ENCODE assay signal across 8 cellular contexts in the genomic region with DNA sequence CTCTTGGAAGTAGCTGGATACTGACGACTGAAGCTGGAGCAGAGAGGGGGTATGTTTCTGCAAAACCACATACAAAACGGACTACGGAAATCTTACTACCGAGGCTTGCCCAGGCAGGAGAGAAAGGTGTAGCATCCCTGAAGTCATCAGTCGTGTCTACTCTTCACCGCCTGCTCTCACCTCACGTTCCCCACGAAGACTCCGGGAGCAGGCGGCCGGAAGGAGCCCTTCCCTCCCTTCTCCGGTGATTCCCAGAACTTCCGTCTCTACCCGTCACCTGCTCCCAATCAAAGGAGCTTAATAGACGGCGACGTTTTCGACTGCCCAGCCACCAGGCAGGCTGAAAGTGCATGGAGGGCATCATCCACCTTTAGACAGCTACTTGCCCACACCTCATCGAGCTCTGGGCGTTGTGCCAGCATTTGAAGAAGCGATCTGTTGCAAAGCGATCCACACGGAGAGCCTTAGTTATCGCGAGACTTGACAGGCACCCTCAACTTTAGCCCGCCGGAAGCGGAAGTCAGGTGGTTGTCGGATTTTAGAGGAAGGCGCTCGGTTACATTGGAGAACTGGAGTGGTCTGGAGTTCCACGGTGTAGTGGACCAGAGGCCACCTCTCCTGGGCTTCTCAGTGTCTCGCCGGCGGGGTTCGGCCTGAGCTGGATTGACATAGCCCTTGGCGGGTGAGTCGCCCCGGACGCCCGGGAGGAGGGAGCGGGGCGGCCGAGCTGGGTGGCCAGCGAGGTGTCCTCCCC. TPM values are rescaled to one million over a fixed set of nuclear protein-coding genes. Genes with fewer than 3 reads are reported as not detected.
DNase-seq lines count a peak whose midpoint lies in the region; ATAC-seq and TF ChIP-seq lines count a peak whose summit lies in the region.

Gene RAMAC (plus strand): TSS at position 523 of the 754 bp plus-strand sequence. CDS start 2,809 bp downstream, outside the sequence.

- no peaks in the 10 kb centered on the region for H3K9me3 Mint-ChIP-seq in activated B cell treated with CpG ODN at 0.5 μM for 24 hours
- H3K9me3 Mint-ChIP-seq in central memory CD8-positive, alpha-beta T cell = no peaks in the 10 kb centered on the region

- peak within 1 kb of the TSS; percentile 99 for H3K4me3 Mint-ChIP-seq in activated B cell treated with CpG ODN at 0.5 μM for 24 hours
- peak within 1 kb of the TSS; percentile 99 for H3K4me3 Mint-ChIP-seq in central memory CD8-positive, alpha-beta T cell

- H3K4me1 Mint-ChIP-seq in activated B cell treated with CpG ODN at 0.5 μM for 24 hours = peaks cover 23% of the 10 kb centered on the region
- peaks cover 23% of the 10 kb centered on the region for H3K4me1 Mint-ChIP-seq in central memory CD8-positive, alpha-beta T cell

- no peak for TF ChIP-seq CTCF in activated B cell treated with CpG ODN at 0.5 μM for 24 hours (IDR thresholded peaks at IDR 0.05)

- H3K27me3 Mint-ChIP-seq in activated B cell treated with CpG ODN at 0.5 μM for 24 hours = no peaks in the 10 kb centered on the region
- no peaks in the 10 kb centered on the region for H3K27me3 Mint-ChIP-seq in central memory CD8-positive, alpha-beta T cell

- DNase-seq in AG08395 (ENCODE audit: low spot score) (peak; percentile 92), NCI-H226 (peak; percentile 97), activated B cell treated with CpG ODN at 0.5 μM for 24 hours (peak; percentile 79), iris pigment epithelial cell (ENCODE audit: low read depth) (peak; percentile 96)
- peak; percentile 81 to 86 for DNase-seq in central memory CD8-positive, alpha-beta T cell (ENCODE audit: low spot score in 2 of 2)
- DNase-seq in stimulated activated CD4-positive, alpha-beta T cell treated with anti-CD3 and anti-CD28 coated beads, Interleukin-12 subunit alpha, Interleukin-12 subunit beta, amount 100 ng/mL, for 24 hours (ENCODE audit: low read depth in 2 of 2) = peak; percentile 85 to 89

- ATAC-seq in GM18909 (IDR thresholded peaks at IDR 0.05; ENCODE audit: poor library complexity, unreplicated experiment) (peak; percentile 95), HG03175 (IDR thresholded peaks at IDR 0.05; ENCODE audit: unreplicated experiment) (peak; percentile 97), activated B cell treated with CpG ODN at 0.5 μM for 24 hours (ENCODE audit: low read depth) (peak; percentile 95)
- ATAC-seq in central memory CD8-positive, alpha-beta T cell (replicated peaks; ENCODE audit: extremely low read depth, poor library complexity, severe bottlenecking) = peak; percentile 91

- peaks cover 39% of the 10 kb centered on the region for H3K36me3 Mint-ChIP-seq in activated B cell treated with CpG ODN at 0.5 μM for 24 hours (ENCODE audit: low read depth)
- peaks cover 34% of the 10 kb centered on the region for H3K36me3 Mint-ChIP-seq in central memory CD8-positive, alpha-beta T cell (ENCODE audit: insufficient read depth)

- H3K27ac Mint-ChIP-seq in activated B cell treated with CpG ODN at 0.5 μM for 24 hours = peak within 1 kb of the TSS; percentile 92
- peak within 1 kb of the TSS; percentile 89 for H3K27ac Mint-ChIP-seq in central memory CD8-positive, alpha-beta T cell (ENCODE audit: low read depth)

- CTCF ChIA-PET in activated B cell treated with CpG ODN at 0.5 μM for 24 hours (lab: Charles Lee) = interaction anchor here (1.4 to 2.9 kb wide), 3 partner anchors 14 to 137 kb away, joined by 7 to 13 read pairs (median 12); partner anchors contain the start of gene C15orf40

- intact Hi-C loops in activated B cell treated with CpG ODN at 0.5 μM for 24 hours (cut with micrococcal nuclease) = loop anchor here (1.0 to 5.0 kb wide), 7 partner anchors 25 to 446 kb away; partner anchors contain the start of genes C15orf40, CPEB1, FSD2 and RPS17

- POLR2A ChIA-PET in activated B cell treated with CpG ODN at 0.5 μM for 24 hours (lab: Charles Lee) = interaction anchor here (0.5 to 2.9 kb wide), 14 partner anchors 19 to 1979 kb away, joined by 3 to 32 read pairs (median 4); partner anchors contain the start of genes BTBD1, C15orf40, RPS17 and WHAMM

RNA-seq across cellular contexts. Expression of gene RAMAC, which starts in this region (rescaled TPM):
- total RNA-seq in activated B cell treated with CpG ODN at 0.5 μM for 24 hours = 23.4 and 24.7 TPM in 2 replicates

Comparison
In these comparisons a context has a peak if more than half of its experiments do, and no peak if none do; other contexts are left out.
1. Peak in every context shown above with its lines: DNase-seq and ATAC-seq.